In the genomic region with DNA sequence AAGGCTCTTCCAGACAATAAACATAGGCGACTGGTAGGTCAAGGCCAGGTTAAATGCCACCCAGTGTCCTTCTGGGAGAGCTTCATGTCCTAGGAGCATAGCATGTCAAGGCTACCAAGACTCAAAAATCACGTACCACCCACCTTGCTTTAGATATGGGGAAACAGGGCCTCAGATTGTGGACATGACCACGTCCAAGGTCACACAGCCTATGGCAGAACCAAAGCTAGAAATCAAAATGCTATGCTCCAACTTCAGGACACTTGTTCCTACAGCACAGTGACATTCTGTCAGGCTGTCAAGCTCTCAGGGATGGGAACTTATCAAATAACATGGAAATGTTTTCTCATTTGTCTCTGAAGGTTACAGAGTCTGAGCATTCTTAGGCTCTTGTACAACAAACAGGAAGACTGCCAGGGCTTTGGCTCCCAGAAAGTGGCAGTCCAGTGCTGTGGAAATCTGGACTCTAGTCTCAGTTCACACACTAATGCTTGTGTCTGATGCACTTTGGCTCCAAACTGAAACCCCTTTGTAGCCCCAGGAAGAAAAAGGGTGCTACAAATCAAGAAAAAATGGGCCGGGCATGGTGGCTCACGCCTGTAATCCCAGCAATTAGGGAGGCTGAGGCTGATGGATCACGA, we compare ENCODE assay signal across 25 cellular contexts.
DNase-seq lines count a peak whose midpoint lies in the region; ATAC-seq, FAIRE-seq and TF ChIP-seq lines count a peak whose summit lies in the region.
"Had no signal": no experiment of that assay in that cellular context is flagged by ENCODE, and none has a peak within 500 bp of the region (broad histone marks: within the 10 kb centered on the region; RNA-seq: fewer than 3 reads in every experiment).

No MANE protein-coding gene starts in this region.

- H3K4me1 ChIP-seq in DOHH2 (ENCODE audit: control insufficient read depth, low read length) (peaks cover 95% of the 10 kb centered on the region), adipocyte (ENCODE audit: control insufficient read depth, insufficient read depth, low read length) (peaks cover 19% of the 10 kb centered on the region), kidney (ENCODE audit: control insufficient read depth in 1 of 2, insufficient read depth in 1 of 2, low read depth in 1 of 2, low read length in 2 of 2) (peaks cover 0 to 2% of the 10 kb centered on the region in 2 donors)
- H3K4me1 ChIP-seq: breast epithelium, colonic mucosa had no signal

- H3K9ac ChIP-seq in adipocyte (ENCODE audit: low read length), result no peak overlapping the region
- H3K9ac ChIP-seq in kidney (ENCODE audit: low read length in 2 of 2), result no peak overlapping the region

- FAIRE-seq in kidney (lab: Jason Lieb, UNC), result no peak
- FAIRE-seq: G401.6, HTR-8/SVneo had no signal

- H3K9me3 ChIP-seq in DOHH2 (ENCODE audit: control insufficient read depth, insufficient read depth, low read length), result no peaks in the 10 kb centered on the region
- no peaks in the 10 kb centered on the region for H3K9me3 ChIP-seq in adipocyte (ENCODE audit: control insufficient read depth, low read length)
- H3K9me3 ChIP-seq in kidney (ENCODE audit: control insufficient read depth in 1 of 2, low read length in 2 of 2), result no peaks in the 10 kb centered on the region
- H3K9me3 ChIP-seq: breast epithelium, colonic mucosa had no signal

- ATAC-seq in left ventricle myocardium superior (peak; percentile 90), sciatic nerve (peak; percentile 68)
- ATAC-seq: effector memory CD8-positive, alpha-beta T cell; esophagus mucosa; SK-N-SH treated with all-trans-retinoic acid at 6 μM for 48 hours; stimulated activated naive B cell treated with anti-CD40 and anti-IgM and Interleukin-4, amounts not matched to agents 10 μg/mL and 1 μg/mL and 100 μg/mL, for 72 hours had no signal

- H3F3A ChIP-seq in DOHH2 (ENCODE audit: control insufficient read depth, insufficient read depth), result peaks cover 47% of the 10 kb centered on the region

- no peaks in the 10 kb centered on the region for H3K9me2 ChIP-seq in DOHH2 (replicated peaks; ENCODE audit: control insufficient read depth, low read length)

- intact Hi-C loops in left ventricle myocardium superior (cut with micrococcal nuclease), result no loop called here
- intact Hi-C loops in sciatic nerve (cut with DNase I), result no loop called here
- intact Hi-C loops in kidney (cut with DNase I), result no loop called here

- no peaks in the 10 kb centered on the region for H3K79me2 ChIP-seq in DOHH2 (ENCODE audit: control insufficient read depth, low read length)

- no peaks in the 10 kb centered on the region for H3K27me3 ChIP-seq in DOHH2 (ENCODE audit: control insufficient read depth, low read length)
- H3K27me3 ChIP-seq in adipocyte (replicated peaks; ENCODE audit: control insufficient read depth, insufficient read depth, low read length), result no peaks in the 10 kb centered on the region
- H3K27me3 ChIP-seq: breast epithelium, colonic mucosa had no signal

- no peak overlapping the region for H3K4me3 ChIP-seq in DOHH2 (ENCODE audit: low read length)
- no peak overlapping the region for H3K4me3 ChIP-seq in adipocyte (ENCODE audit: low read length)
- no peak overlapping the region for H3K4me3 ChIP-seq in kidney (ENCODE audit: low read length in 2 of 2)
- H3K4me3 ChIP-seq: breast epithelium, colonic mucosa had no signal

- peaks cover 14% of the 10 kb centered on the region for H3K36me3 ChIP-seq in DOHH2 (ENCODE audit: control insufficient read depth, low read length)
- H3K36me3 ChIP-seq in adipocyte (ENCODE audit: control insufficient read depth, insufficient read depth, low read length, severe bottlenecking), result no peaks in the 10 kb centered on the region
- H3K36me3 ChIP-seq in kidney (ENCODE audit: control insufficient read depth in 1 of 2, insufficient read depth in 2 of 2, low read length in 2 of 2), result no peaks in the 10 kb centered on the region
- H3K36me3 ChIP-seq: breast epithelium, colonic mucosa had no signal

- DNase-seq in adipocyte (ENCODE audit: low read depth), result peak; percentile 15
- peak; percentile 42 for DNase-seq in left ventricle myocardium superior
- no peak for DNase-seq in sciatic nerve (ENCODE audit: low spot score)
- DNase-seq in kidney, result no peak
- DNase-seq in NCI-H2081 (lab: John Stamatoyannopoulos, UW), result no peak
- DNase-seq in SHP77 treated with DMSO at 0.1 percent for 48 hours (lab: John Stamatoyannopoulos, UW), result no peak
- DNase-seq: activated CD4-positive, alpha-beta T cell treated with anti-CD3 and anti-CD28 coated beads for 4 hours; activated gamma-delta T cell treated with Interleukin-2 at 50 U/mL for 16 hours; activated T-cell treated with anti-CD3 and anti-CD28 coated beads, Interleukin-2, amount 50 U/mL, for 24 hours; CD4-positive, alpha-beta memory T cell; colonic mucosa; DMS 273 treated with DMSO at 0.1 percent for 48 hours; effector memory CD8-positive, alpha-beta T cell; Kasumi-1; mesendoderm; NCI-H187 treated with DMSO at 0.1 percent for 48 hours; NCI-H526 treated with DMSO at 0.1 percent for 48 hours; stimulated activated CD4-positive, alpha-beta T cell treated with anti-CD3 and anti-CD28 coated beads, Interleukin-4, amount 100 ng/mL, for 1 hour; stimulated activated naive B cell treated with anti-CD40 and anti-IgM and Interleukin-4, amounts not matched to agents 10 μg/mL and 1 μg/mL and 100 μg/mL, for 72 hours had no signal

- peak overlapping the region; percentile 99 for H3K27ac ChIP-seq in DOHH2 (ENCODE audit: low read depth, low read length)
- H3K27ac ChIP-seq in kidney (ENCODE audit: low read depth in 2 of 2, low read length in 2 of 2), result no peak overlapping the region
- H3K27ac ChIP-seq: breast epithelium, colonic mucosa had no signal

- no peaks in the 10 kb centered on the region for H4K20me1 ChIP-seq in DOHH2 (ENCODE audit: control insufficient read depth, insufficient read depth, low read depth, low read length)

- TF ChIP-seq CTCF in DOHH2 (IDR thresholded peaks at IDR 0.05; ENCODE audit: low read depth, low read length, poor library complexity, severe bottlenecking) (no peak), kidney (IDR thresholded peaks at IDR 0.05; ENCODE audit: borderline replicate concordance, extremely low read depth, insufficient read depth) (no peak)

- peak overlapping the region; percentile 80 for H3K4me2 ChIP-seq in DOHH2 (ENCODE audit: low read length)

Comparison
In these comparisons a context has a peak if more than half of its experiments do, and no peak if none do; other contexts are left out.
1. DNase-seq: peak in adipocyte (single experiment) and left ventricle myocardium superior (single experiment); none in sciatic nerve (single experiment), kidney (single experiment), NCI-H2081 (0 of 2) and SHP77 treated with DMSO at 0.1 percent for 48 hours (single experiment).